Comparison of ENCODE assay signal across 17 cellular contexts in the genomic region with DNA sequence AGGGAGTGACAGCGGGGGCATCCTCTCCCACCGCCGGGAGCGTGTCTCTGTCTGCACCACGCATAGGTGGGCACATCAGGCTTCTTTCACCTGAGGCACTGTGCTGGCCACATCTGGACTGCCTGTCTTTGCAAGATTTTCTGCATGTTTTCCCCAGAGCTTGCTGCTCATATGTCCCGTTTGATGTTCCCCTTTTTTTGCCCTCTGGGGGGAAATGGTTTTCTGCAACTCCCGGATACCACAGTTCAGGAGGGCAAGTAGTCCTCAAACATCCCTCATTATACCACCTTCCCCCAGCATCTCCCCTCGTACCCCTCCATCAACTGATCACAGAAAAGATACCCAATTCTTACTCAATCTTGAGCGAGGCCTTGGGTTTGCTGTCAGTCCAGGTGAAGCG.
DNase-seq lines count a peak whose midpoint lies in the region; ATAC-seq and TF ChIP-seq lines count a peak whose summit lies in the region.
"Had no signal": no experiment of that assay in that cellular context is flagged by ENCODE, and none has a peak within 500 bp of the region (broad histone marks: within the 10 kb centered on the region; RNA-seq: fewer than 3 reads in every experiment).

No MANE protein-coding gene starts in this region.

- H3K4me1 Mint-ChIP-seq in endothelial cell (ENCODE audit: unreplicated experiment) = peaks cover 48% of the 10 kb centered on the region

- H3K27me3 ChIP-seq in BLaER1 treated with 17β-estradiol and CSF1 and Interleukin-3, amounts not matched to agents 10 nM and 100 nM = no peaks in the 10 kb centered on the region
- no peaks in the 10 kb centered on the region for H3K27me3 ChIP-seq in thyroid gland
- H3K27me3 ChIP-seq: BE2C had no signal

- H3K4me3 ChIP-seq in BLaER1 treated with 17β-estradiol and CSF1 and Interleukin-3, amounts not matched to agents 10 nM and 100 nM = no peak overlapping the region
- H3K4me3 ChIP-seq in NB4 (ENCODE audit: low read depth, low read length) (no peak overlapping the region), thyroid gland (replicated peaks in 1 of 3) (no peak overlapping the region)
- H3K4me3 ChIP-seq: HAP-1 had no signal

- H3K36me3 Mint-ChIP-seq in endothelial cell (ENCODE audit: low read depth, unreplicated experiment) = peaks cover 81% of the 10 kb centered on the region
- H3K36me3 Mint-ChIP-seq: CD14-positive monocyte; CD8-positive, alpha-beta T cell had no signal

- no peak for ATAC-seq in GM18502 (IDR thresholded peaks at IDR 0.05; ENCODE audit: poor library complexity, unreplicated experiment)
- ATAC-seq: CD8-positive, alpha-beta T cell had no signal

- peaks cover 10% of the 10 kb centered on the region for H3K27me3 Mint-ChIP-seq in endothelial cell (ENCODE audit: unreplicated experiment)

- in situ Hi-C loops in KBM-7 (cut with MboI; ENCODE audit: low pct_unique_long_range_greater_than_20kb, low sequenced_read_pairs) = no loop called here

- peak overlapping the region; percentile 12 for H3K4me3 Mint-ChIP-seq in endothelial cell (ENCODE audit: unreplicated experiment)
- H3K4me3 Mint-ChIP-seq: CD14-positive monocyte; CD8-positive, alpha-beta T cell had no signal

- H3K4me1 ChIP-seq in BLaER1 treated with 17β-estradiol and CSF1 and Interleukin-3, amounts not matched to agents 10 nM and 100 nM = peaks cover 10 to 41% (median 25%) of the 10 kb centered on the region in 10 experiments; a peak in 17 of 20 replicates
- no peaks in the 10 kb centered on the region for H3K4me1 ChIP-seq in thyroid gland
- H3K4me1 ChIP-seq: BE2C had no signal

- peak overlapping the region; percentile 66 for H3K27ac Mint-ChIP-seq in endothelial cell (ENCODE audit: unreplicated experiment)
- H3K27ac Mint-ChIP-seq: CD8-positive, alpha-beta T cell had no signal

- H3K9me3 Mint-ChIP-seq in endothelial cell (ENCODE audit: unreplicated experiment) = no peaks in the 10 kb centered on the region
- H3K9me3 Mint-ChIP-seq: CD8-positive, alpha-beta T cell had no signal

- peaks cover 0 to 18% (median 0%) of the 10 kb centered on the region in 11 experiments; a peak in 2 of 22 replicates for H3K9me3 ChIP-seq in BLaER1 treated with 17β-estradiol and CSF1 and Interleukin-3, amounts not matched to agents 10 nM and 100 nM (replicated peaks in 1 of 11)
- H3K9me3 ChIP-seq in thyroid gland = no peaks in the 10 kb centered on the region
- H3K9me3 ChIP-seq: BE2C, HAP-1 had no signal

- no peak overlapping the region for H3K27ac ChIP-seq in BLaER1 treated with 17β-estradiol and CSF1 and Interleukin-3, amounts not matched to agents 10 nM and 100 nM
- H3K27ac ChIP-seq in thyroid gland = no peak overlapping the region

- WGBS in thyroid gland, 2 donors = 87 to 90% methylated on average over 10 of the region's 10 CpGs

- TF ChIP-seq POLR2A in NB4 (IDR thresholded peaks at IDR 0.05; ENCODE audit: extremely low read depth, insufficient read length) (no peak), thyroid gland (IDR thresholded peaks at IDR 0.05) (no peak)

- peaks cover 0 to 78% (median 47%) of the 10 kb centered on the region in 11 experiments; a peak in 21 of 22 replicates for H3K36me3 ChIP-seq in BLaER1 treated with 17β-estradiol and CSF1 and Interleukin-3, amounts not matched to agents 10 nM and 100 nM
- H3K36me3 ChIP-seq in thyroid gland = no peaks in the 10 kb centered on the region
- H3K36me3 ChIP-seq: BE2C, HAP-1 had no signal

- DNase-seq in KBM-7 (peak; percentile 27), NB4 (ENCODE audit: low read depth) (peak; percentile 67), endothelial cell (ENCODE audit: low spot score) (no peak), NCI-H128 (lab: John Stamatoyannopoulos, UW; ENCODE audit: unreplicated experiment) (no peak), thyroid gland (no peak)
- DNase-seq: ACHN; BE2C; Calu3; CD8-positive, alpha-beta T cell; DMS79 treated with DMSO at 0.1 percent for 48 hours; GF-D8; IMR-90; KG1 had no signal

- no peak overlapping the region for H3K9ac ChIP-seq in BLaER1 treated with 17β-estradiol and CSF1 and Interleukin-3, amounts not matched to agents 10 nM and 100 nM

- intact Hi-C loops in thyroid gland (cut with DNase I) = no loop called here

- H3K4me2 ChIP-seq in BLaER1 treated with 17β-estradiol and CSF1 and Interleukin-3, amounts not matched to agents 10 nM and 100 nM = peak overlapping the region; percentile 1 to 74 (median 60); a peak in 19 of 22 replicates

- TF ChIP-seq CTCF in NB4 (IDR thresholded peaks at IDR 0.05; ENCODE audit: low read depth, low read length) = no peak
- no peak for TF ChIP-seq CTCF in endothelial cell (IDR thresholded peaks at IDR 0.05; ENCODE audit: unreplicated experiment)
- no peak for TF ChIP-seq CTCF in thyroid gland (IDR thresholded peaks at IDR 0.05)

- H4K20me1 ChIP-seq in BLaER1 treated with 17β-estradiol and CSF1 and Interleukin-3, amounts not matched to agents 10 nM and 100 nM = no peaks in the 10 kb centered on the region

Comparison
In these comparisons a context has a peak if more than half of its experiments do, and no peak if none do; other contexts are left out.
1. DNase-seq: peak in KBM-7 (single experiment) and NB4 (single experiment); none in endothelial cell (single experiment), NCI-H128 (single experiment) and thyroid gland (0 of 2).